1 cellular context compared by ENCODE assay signal in the genomic region with DNA sequence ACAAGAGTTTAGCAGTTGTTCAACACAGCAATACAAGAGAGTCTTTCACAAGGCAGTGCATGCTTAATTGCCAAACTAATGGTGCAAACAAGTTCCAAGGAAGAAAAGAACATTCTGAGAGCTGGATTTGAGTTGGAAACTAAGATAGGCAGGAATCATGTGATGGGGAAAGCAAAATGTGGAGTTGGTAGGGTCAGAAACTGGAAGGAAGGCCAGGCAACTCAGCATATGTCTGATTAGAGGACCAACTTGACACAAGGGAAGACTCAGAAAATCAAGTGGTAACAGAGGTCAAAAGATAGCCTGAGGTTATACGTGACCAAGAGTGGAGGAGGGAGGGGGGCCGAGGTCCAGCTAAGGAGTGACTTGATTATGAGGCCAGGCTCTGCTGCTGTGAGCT.
TF ChIP-seq lines count a peak whose summit lies in the region.

No MANE protein-coding gene starts in this region.

TF ChIP-seq in GM12878, 131 proteins besides CTCF, POLR2A, EP300 and RAD21 (continued from another document):
- TF ChIP-seq, protein P1, sequence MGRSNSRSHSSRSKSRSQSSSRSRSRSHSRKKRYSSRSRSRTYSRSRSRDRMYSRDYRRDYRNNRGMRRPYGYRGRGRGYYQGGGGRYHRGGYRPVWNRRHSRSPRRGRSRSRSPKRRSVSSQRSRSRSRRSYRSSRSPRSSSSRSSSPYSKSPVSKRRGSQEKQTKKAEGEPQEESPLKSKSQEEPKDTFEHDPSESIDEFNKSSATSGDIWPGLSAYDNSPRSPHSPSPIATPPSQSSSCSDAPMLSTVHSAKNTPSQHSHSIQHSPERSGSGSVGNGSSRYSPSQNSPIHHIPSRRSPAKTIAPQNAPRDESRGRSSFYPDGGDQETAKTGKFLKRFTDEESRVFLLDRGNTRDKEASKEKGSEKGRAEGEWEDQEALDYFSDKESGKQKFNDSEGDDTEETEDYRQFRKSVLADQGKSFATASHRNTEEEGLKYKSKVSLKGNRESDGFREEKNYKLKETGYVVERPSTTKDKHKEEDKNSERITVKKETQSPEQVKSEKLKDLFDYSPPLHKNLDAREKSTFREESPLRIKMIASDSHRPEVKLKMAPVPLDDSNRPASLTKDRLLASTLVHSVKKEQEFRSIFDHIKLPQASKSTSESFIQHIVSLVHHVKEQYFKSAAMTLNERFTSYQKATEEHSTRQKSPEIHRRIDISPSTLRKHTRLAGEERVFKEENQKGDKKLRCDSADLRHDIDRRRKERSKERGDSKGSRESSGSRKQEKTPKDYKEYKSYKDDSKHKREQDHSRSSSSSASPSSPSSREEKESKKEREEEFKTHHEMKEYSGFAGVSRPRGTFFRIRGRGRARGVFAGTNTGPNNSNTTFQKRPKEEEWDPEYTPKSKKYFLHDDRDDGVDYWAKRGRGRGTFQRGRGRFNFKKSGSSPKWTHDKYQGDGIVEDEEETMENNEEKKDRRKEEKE (IDR thresholded peaks at IDR 0.05): no peak
- TF ChIP-seq IRF4 (IDR thresholded peaks at IDR 0.05; ENCODE audit: low read depth, low read length): no peak
- TF ChIP-seq, protein P2, sequence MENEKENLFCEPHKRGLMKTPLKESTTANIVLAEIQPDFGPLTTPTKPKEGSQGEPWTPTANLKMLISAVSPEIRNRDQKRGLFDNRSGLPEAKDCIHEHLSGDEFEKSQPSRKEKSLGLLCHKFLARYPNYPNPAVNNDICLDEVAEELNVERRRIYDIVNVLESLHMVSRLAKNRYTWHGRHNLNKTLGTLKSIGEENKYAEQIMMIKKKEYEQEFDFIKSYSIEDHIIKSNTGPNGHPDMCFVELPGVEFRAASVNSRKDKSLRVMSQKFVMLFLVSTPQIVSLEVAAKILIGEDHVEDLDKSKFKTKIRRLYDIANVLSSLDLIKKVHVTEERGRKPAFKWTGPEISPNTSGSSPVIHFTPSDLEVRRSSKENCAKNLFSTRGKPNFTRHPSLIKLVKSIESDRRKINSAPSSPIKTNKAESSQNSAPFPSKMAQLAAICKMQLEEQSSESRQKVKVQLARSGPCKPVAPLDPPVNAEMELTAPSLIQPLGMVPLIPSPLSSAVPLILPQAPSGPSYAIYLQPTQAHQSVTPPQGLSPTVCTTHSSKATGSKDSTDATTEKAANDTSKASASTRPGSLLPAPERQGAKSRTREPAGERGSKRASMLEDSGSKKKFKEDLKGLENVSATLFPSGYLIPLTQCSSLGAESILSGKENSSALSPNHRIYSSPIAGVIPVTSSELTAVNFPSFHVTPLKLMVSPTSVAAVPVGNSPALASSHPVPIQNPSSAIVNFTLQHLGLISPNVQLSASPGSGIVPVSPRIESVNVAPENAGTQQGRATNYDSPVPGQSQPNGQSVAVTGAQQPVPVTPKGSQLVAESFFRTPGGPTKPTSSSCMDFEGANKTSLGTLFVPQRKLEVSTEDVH (IDR thresholded peaks at IDR 0.05; ENCODE audit: low read depth, partially characterized antibody): no peak
TF ChIP-seq in GM12878: peak in this region for 0.
